1 cellular context compared by ENCODE assay signal in the genomic region with DNA sequence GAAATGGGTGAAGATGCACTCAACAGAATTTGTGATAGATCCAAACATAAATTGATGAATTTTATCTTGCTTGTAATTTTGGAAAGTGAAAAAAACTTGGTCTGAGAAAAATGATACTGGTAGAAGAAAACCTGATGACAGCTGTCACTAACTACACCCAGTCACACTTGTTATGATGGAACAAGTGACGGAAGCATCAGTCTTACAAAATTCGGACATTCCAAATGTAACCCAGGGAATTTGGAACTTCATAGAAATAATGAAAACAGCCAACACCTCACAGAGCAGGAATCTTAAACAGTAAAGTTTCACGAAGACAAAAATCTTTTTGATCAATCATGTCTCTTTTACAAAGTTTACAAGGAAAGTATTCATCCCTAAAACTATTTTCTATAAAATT.
TF ChIP-seq lines count a peak whose summit lies in the region.

No MANE protein-coding gene starts in this region.

TF ChIP-seq in A549, 52 proteins besides CTCF, POLR2A, EP300 and RAD21 (continued from another document):
- TF ChIP-seq, protein P1, sequence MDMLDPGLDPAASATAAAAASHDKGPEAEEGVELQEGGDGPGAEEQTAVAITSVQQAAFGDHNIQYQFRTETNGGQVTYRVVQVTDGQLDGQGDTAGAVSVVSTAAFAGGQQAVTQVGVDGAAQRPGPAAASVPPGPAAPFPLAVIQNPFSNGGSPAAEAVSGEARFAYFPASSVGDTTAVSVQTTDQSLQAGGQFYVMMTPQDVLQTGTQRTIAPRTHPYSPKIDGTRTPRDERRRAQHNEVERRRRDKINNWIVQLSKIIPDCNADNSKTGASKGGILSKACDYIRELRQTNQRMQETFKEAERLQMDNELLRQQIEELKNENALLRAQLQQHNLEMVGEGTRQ (IDR thresholded peaks at IDR 0.05): no peak
- TF ChIP-seq ZSCAN20 (CRISPR knock-in tag; IDR thresholded peaks at IDR 0.05) (no peak), MAZ (IDR thresholded peaks at IDR 0.05; ENCODE audit: borderline replicate concordance, low read depth, low read length) (no peak), RCOR1 (IDR thresholded peaks at IDR 0.05; ENCODE audit: low read depth, low read length) (no peak)
- TF ChIP-seq, protein P2, sequence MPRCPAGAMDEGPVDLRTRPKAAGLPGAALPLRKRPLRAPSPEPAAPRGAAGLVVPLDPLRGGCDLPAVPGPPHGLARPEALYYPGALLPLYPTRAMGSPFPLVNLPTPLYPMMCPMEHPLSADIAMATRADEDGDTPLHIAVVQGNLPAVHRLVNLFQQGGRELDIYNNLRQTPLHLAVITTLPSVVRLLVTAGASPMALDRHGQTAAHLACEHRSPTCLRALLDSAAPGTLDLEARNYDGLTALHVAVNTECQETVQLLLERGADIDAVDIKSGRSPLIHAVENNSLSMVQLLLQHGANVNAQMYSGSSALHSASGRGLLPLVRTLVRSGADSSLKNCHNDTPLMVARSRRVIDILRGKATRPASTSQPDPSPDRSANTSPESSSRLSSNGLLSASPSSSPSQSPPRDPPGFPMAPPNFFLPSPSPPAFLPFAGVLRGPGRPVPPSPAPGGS (IDR thresholded peaks at IDR 0.05): no peak
- TF ChIP-seq, protein P3, sequence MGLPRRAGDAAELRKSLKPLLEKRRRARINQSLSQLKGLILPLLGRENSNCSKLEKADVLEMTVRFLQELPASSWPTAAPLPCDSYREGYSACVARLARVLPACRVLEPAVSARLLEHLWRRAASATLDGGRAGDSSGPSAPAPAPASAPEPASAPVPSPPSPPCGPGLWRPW (IDR thresholded peaks at IDR 0.05): no peak
